1 cellular context compared by ENCODE assay signal in the genomic region with DNA sequence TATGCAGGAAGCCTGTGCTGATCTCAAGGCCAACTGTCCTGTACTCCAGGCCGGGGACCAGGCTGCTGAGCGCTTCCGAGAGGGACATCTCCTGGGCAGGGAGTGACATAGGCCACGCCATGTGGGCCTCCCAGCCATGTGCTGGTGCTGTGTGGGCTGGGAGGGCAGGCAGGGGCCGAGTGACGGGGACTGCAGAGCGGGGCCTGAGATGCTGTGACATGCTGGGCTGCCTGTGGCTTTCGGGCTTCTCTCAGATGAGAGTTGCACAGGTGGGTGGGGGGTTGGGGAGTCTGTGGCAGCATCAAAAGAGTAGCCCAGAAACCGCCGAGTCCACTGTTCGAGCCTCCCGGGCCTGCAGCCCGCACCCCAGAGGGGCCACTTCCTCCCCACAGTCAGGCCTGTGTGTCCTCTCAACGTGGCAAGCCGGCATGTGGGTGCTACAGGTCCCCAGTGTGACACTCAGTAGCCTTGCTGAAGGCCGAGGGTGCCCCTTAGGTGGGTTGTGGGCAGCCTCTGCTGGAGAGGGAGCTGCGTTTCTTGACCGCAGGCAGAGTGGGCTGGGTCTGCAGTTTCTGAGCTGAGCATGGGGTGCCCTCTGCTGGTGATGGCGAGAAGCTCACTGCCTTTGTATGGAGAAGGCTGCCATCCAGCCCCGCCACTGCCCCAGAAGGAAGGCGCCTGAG.
TF ChIP-seq lines count a peak whose summit lies in the region.

No MANE protein-coding gene starts in this region.

TF ChIP-seq in neural cell, 6 proteins besides CTCF, POLR2A, EP300 and RAD21 (continued from another document):
- TF ChIP-seq, protein P1, sequence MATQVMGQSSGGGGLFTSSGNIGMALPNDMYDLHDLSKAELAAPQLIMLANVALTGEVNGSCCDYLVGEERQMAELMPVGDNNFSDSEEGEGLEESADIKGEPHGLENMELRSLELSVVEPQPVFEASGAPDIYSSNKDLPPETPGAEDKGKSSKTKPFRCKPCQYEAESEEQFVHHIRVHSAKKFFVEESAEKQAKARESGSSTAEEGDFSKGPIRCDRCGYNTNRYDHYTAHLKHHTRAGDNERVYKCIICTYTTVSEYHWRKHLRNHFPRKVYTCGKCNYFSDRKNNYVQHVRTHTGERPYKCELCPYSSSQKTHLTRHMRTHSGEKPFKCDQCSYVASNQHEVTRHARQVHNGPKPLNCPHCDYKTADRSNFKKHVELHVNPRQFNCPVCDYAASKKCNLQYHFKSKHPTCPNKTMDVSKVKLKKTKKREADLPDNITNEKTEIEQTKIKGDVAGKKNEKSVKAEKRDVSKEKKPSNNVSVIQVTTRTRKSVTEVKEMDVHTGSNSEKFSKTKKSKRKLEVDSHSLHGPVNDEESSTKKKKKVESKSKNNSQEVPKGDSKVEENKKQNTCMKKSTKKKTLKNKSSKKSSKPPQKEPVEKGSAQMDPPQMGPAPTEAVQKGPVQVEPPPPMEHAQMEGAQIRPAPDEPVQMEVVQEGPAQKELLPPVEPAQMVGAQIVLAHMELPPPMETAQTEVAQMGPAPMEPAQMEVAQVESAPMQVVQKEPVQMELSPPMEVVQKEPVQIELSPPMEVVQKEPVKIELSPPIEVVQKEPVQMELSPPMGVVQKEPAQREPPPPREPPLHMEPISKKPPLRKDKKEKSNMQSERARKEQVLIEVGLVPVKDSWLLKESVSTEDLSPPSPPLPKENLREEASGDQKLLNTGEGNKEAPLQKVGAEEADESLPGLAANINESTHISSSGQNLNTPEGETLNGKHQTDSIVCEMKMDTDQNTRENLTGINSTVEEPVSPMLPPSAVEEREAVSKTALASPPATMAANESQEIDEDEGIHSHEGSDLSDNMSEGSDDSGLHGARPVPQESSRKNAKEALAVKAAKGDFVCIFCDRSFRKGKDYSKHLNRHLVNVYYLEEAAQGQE (IDR thresholded peaks at IDR 0.05; ENCODE audit: borderline replicate concordance), result no peak
- peak; percentile 31 for TF ChIP-seq MXI1 (conservative IDR thresholded peaks at IDR 0.05; ENCODE audit: poor library complexity, severe bottlenecking)
